In genomic region chr5:76431336-76431735, GRCh38 we compare ENCODE assay signal across 31 cellular contexts. TPM values are rescaled to one million over a fixed set of nuclear protein-coding genes. Genes with fewer than 3 reads are reported as not detected.
"Had no signal": no experiment of that assay in that cellular context is flagged by ENCODE, and none has a peak within 500 bp of the region (broad histone marks: within the 10 kb centered on the region; RNA-seq: fewer than 3 reads in every experiment).

No MANE protein-coding gene starts in this region.

- H3K4me3 Mint-ChIP-seq: activated CD4-positive, alpha-beta memory T cell treated with anti-CD3 and anti-CD28 coated beads for 36 hours; activated CD4-positive, alpha-beta T cell treated with anti-CD3 and anti-CD28 coated beads for 36 hours; activated CD4-positive, alpha-beta T cell treated with anti-CD3 and anti-CD28 coated beads, Interleukin-2, amount 10 ng/mL, durations not matched to agents 7 days and 5 days; activated naive CD4-positive, alpha-beta T cell treated with anti-CD3 and anti-CD28 coated beads for 36 hours; activated T-cell treated with anti-CD3 and anti-CD28 coated beads, Interleukin-2, amount 50 U/mL, for 4 hours; activated T-helper 1 cell treated with anti-CD3 and anti-CD28 coated beads, Interleukin-12 subunit alpha, Interleukin-12 subunit beta, Interleukin-2, Interleukin-4 antibody, amounts not matched to agents 30 ng/mL and 10 ng/mL and 1 ng/mL, durations not matched to agents 14 hours and 24 hours and 36 hours; T-helper 1 cell treated with Interleukin-12 subunit alpha and Interleukin-12 subunit beta and Interleukin-4 antibody, amounts not matched to agents 30 μg/mL and 1 μg/mL, for 36 hours; T-helper 2 cell treated with Interferon-gamma antibody and Interleukin-4, amounts not matched to agents 5 μg/mL and 100 μg/mL, for 36 hours; WTC11 had no signal

- H3K9me3 Mint-ChIP-seq: activated naive CD4-positive, alpha-beta T cell treated with anti-CD3 and anti-CD28 coated beads, Interleukin-2, amount 50 U/mL, for 72 hours had no signal

- H3K27ac Mint-ChIP-seq: activated CD4-positive, alpha-beta memory T cell treated with anti-CD3 and anti-CD28 coated beads for 36 hours; activated CD4-positive, alpha-beta T cell treated with anti-CD3 and anti-CD28 coated beads for 36 hours; activated CD4-positive, alpha-beta T cell treated with anti-CD3 and anti-CD28 coated beads, Interleukin-2, amount 10 ng/mL, durations not matched to agents 7 days and 5 days; activated naive CD4-positive, alpha-beta T cell treated with anti-CD3 and anti-CD28 coated beads for 36 hours; activated naive CD4-positive, alpha-beta T cell treated with anti-CD3 and anti-CD28 coated beads, Interleukin-2, amount 50 U/mL, for 72 hours; activated T-helper 1 cell treated with anti-CD3 and anti-CD28 coated beads, Interleukin-12 subunit alpha, Interleukin-12 subunit beta, Interleukin-2, Interleukin-4 antibody, amounts not matched to agents 30 ng/mL and 10 ng/mL and 1 ng/mL, durations not matched to agents 14 hours and 24 hours and 36 hours; T-helper 1 cell treated with Interleukin-12 subunit alpha and Interleukin-12 subunit beta and Interleukin-4 antibody, amounts not matched to agents 30 μg/mL and 1 μg/mL, for 36 hours; T-helper 2 cell treated with Interferon-gamma antibody and Interleukin-4, amounts not matched to agents 5 μg/mL and 100 μg/mL, for 36 hours; WTC11 had no signal

- DNase-seq: activated CD4-positive, alpha-beta memory T cell treated with anti-CD3 and anti-CD28 coated beads for 36 hours; activated CD4-positive, alpha-beta T cell treated with anti-CD3 and anti-CD28 coated beads for 36 hours; activated CD4-positive, alpha-beta T cell treated with anti-CD3 and anti-CD28 coated beads, Interleukin-2, amount 10 ng/mL, durations not matched to agents 7 days and 5 days; activated CD8-positive, alpha-beta memory T cell treated with anti-CD3 and anti-CD28 coated beads, Interleukin-2, amount 50 U/mL, for 4 hours; activated gamma-delta T cell treated with Interleukin-2 at 50 U/mL for 16 hours; activated naive CD4-positive, alpha-beta T cell treated with anti-CD3 and anti-CD28 coated beads for 36 hours; activated T-cell treated with anti-CD3 and anti-CD28 coated beads for 4 hours; activated T-cell treated with anti-CD3 and anti-CD28 coated beads, Interleukin-2, amount 50 U/mL, for 4 hours; adrenal gland; body of pancreas; Karpas-422; NCI-H1105; NCI-H1417 treated with DMSO at 0.1 percent for 48 hours; NCI-H187 treated with DMSO at 0.1 percent for 48 hours; NCI-H2081; NCI-H2171 treated with DMSO at 0.1 percent for 48 hours; NCI-H2227 treated with DMSO at 0.1 percent for 48 hours; NCI-H446; NCI-H510A treated with DMSO at 0.1 percent for 48 hours; NCI-H69; NCI-H82; SHP77; SJCRH30 had no signal

- H3K27me3 Mint-ChIP-seq: activated CD4-positive, alpha-beta memory T cell treated with anti-CD3 and anti-CD28 coated beads for 36 hours; activated CD4-positive, alpha-beta T cell treated with anti-CD3 and anti-CD28 coated beads for 36 hours; activated CD4-positive, alpha-beta T cell treated with anti-CD3 and anti-CD28 coated beads, Interleukin-2, amount 10 ng/mL, durations not matched to agents 7 days and 5 days had no signal

- ATAC-seq: activated CD4-positive, alpha-beta T cell treated with anti-CD3 and anti-CD28 coated beads for 36 hours; activated CD4-positive, CD25-positive, alpha-beta regulatory T cell treated with anti-CD3 and anti-CD28 coated beads, Interleukin-2, amount 50 U/mL, for 24 hours; activated naive CD4-positive, alpha-beta T cell treated with anti-CD3 and anti-CD28 coated beads, Interleukin-2, amount 50 U/mL, for 72 hours; activated T-cell treated with anti-CD3 and anti-CD28 coated beads, Interleukin-2, amount 50 U/mL, for 4 hours; body of pancreas; Panc1; WTC11 had no signal

RNA-seq across cellular contexts. Expression of gene IQGAP2, which starts 28.3 kb away (rescaled TPM):
- total RNA-seq: bronchial epithelial cell had no signal
